ENCODE assay signal across 1 cellular context in genomic region chr22:42443240-42444059, GRCh38.
TF ChIP-seq lines count a peak whose summit lies in the region.

No MANE protein-coding gene starts in this region.

TF ChIP-seq in K562, 482 proteins besides CTCF, POLR2A, EP300 and RAD21 (continued from another document and continues in another):
- TF ChIP-seq ZNF407 (IDR thresholded peaks at IDR 0.05; ENCODE audit: low read depth) (no peak), ILK (tag; IDR thresholded peaks at IDR 0.05; ENCODE audit: borderline replicate concordance, low read depth) (no peak), CREB3 (tag; conservative IDR thresholded peaks at IDR 0.05; ENCODE audit: low read depth) (peak; percentile 93), TAF1 (IDR thresholded peaks at IDR 0.05; ENCODE audit: control insufficient read depth, extremely low read depth, insufficient read depth, low read length, severe bottlenecking) (no peak), ZNF644 (tag; IDR thresholded peaks at IDR 0.05; ENCODE audit: low read depth) (peak; percentile 86; the same call in 1 of the 2 replicates), MEF2D (tag; conservative IDR thresholded peaks at IDR 0.05; ENCODE audit: low read depth) (peak; percentile 81), IRF1 (CRISPR knock-in tag; IDR thresholded peaks at IDR 0.05; ENCODE audit: borderline replicate concordance) (no peak), ZNF224 (CRISPR knock-in tag; IDR thresholded peaks at IDR 0.05) (no peak), SOX6 (IDR thresholded peaks at IDR 0.05) (no peak), YBX1 (IDR thresholded peaks at IDR 0.05) (no peak), TAF15 (IDR thresholded peaks at IDR 0.05; ENCODE audit: low read depth, low read length) (no peak), HES1 (IDR thresholded peaks at IDR 0.05; ENCODE audit: low read depth) (no peak), MAFK (IDR thresholded peaks at IDR 0.05; ENCODE audit: low read length) (no peak; the same call in 1 of the 2 replicates), L3MBTL2 (IDR thresholded peaks at IDR 0.05) (no peak), ZNF668 (CRISPR knock-in tag; IDR thresholded peaks at IDR 0.05) (0 out of 2 replicates have a peak, but pooled peaks have one; percentile 29), ARNT (IDR thresholded peaks at IDR 0.05) (no peak), TSHZ1 (CRISPR knock-in tag; IDR thresholded peaks at IDR 0.05) (no peak), KDM2B (CRISPR knock-in tag; IDR thresholded peaks at IDR 0.05) (no peak), RBM39 (optimal IDR thresholded peaks at IDR 0.05; ENCODE audit: low read depth, low read length) (no peak), KLF6 (CRISPR knock-in tag; IDR thresholded peaks at IDR 0.05; ENCODE audit: borderline replicate concordance) (peak; percentile 41; the same call in 1 of the 2 replicates), ZNF511 (CRISPR knock-in tag; IDR thresholded peaks at IDR 0.05) (no peak), CREB3L1 (IDR thresholded peaks at IDR 0.05; ENCODE audit: borderline replicate concordance, low read depth) (no peak), THRB (CRISPR knock-in tag; conservative IDR thresholded peaks at IDR 0.05) (no peak), ZKSCAN8 (CRISPR knock-in tag; IDR thresholded peaks at IDR 0.05) (peak; percentile 79; the same call in 1 of the 2 replicates), E4F1 (CRISPR knock-in tag; IDR thresholded peaks at IDR 0.05; ENCODE audit: borderline replicate concordance) (no peak), KDM1A (IDR thresholded peaks at IDR 0.05) (no peak), ZBTB7A (IDR thresholded peaks at IDR 0.05; ENCODE audit: borderline replicate concordance, control insufficient read depth, low read depth, low read length) (no peak), ZNF23 (CRISPR knock-in tag; IDR thresholded peaks at IDR 0.05) (no peak), TCF15 (CRISPR knock-in tag; IDR thresholded peaks at IDR 0.05) (no peak), ZNF639 (CRISPR knock-in tag; conservative IDR thresholded peaks at IDR 0.05 in 1 of 2, IDR thresholded peaks at IDR 0.05 in 1 of 2) (peak in 1 of 2 experiments; percentile 82; a peak in 2 of 4 replicates), PHF20 (IDR thresholded peaks at IDR 0.05; ENCODE audit: partially characterized antibody) (no peak), USF2 (CRISPR knock-in tag; IDR thresholded peaks at IDR 0.05) (no peak), CXXC5 (CRISPR knock-in tag; IDR thresholded peaks at IDR 0.05) (no peak), ZNF41 (CRISPR knock-in tag; conservative IDR thresholded peaks at IDR 0.05) (peak; percentile 59; the same call in 1 of the 2 replicates)
